26 cellular contexts compared by ENCODE assay signal in genomic region chr22:45312856-45313255, GRCh38. TPM values are rescaled to one million over a fixed set of nuclear protein-coding genes. Genes with fewer than 3 reads are reported as not detected.
DNase-seq lines count a peak whose midpoint lies in the region; ATAC-seq and TF ChIP-seq lines count a peak whose summit lies in the region.
"Had no signal": no experiment of that assay in that cellular context is flagged by ENCODE, and none has a peak within 500 bp of the region (broad histone marks: within the 10 kb centered on the region; RNA-seq: fewer than 3 reads in every experiment).

No MANE protein-coding gene starts in this region.

- CTCF ChIA-PET in activated CD4-positive, alpha-beta T cell treated with anti-CD3 and anti-CD28 coated beads for 36 hours (lab: Charles Lee): interaction anchor here (1.5 kb wide), 1 partner anchor 9 kb away, joined by 4 read pairs; no protein-coding TSS in a partner anchor
- CTCF ChIA-PET in T-cell (lab: Charles Lee): no interaction called here

- TF ChIP-seq CTCF in fibroblast of villous mesenchyme (IDR thresholded peaks at IDR 0.05; ENCODE audit: insufficient read depth, low read depth, low read length): no peak
- no peak for TF ChIP-seq CTCF in smooth muscle cell (IDR thresholded peaks at IDR 0.05; ENCODE audit: borderline replicate concordance, insufficient read depth, poor library complexity, severe bottlenecking)
- no peak for TF ChIP-seq CTCF in dorsolateral prefrontal cortex (IDR thresholded peaks at IDR 0.05 in 54 of 56, conservative IDR thresholded peaks at IDR 0.05 in 2 of 56; ENCODE audit: low read depth in 1 of 56, partially characterized antibody in 56 of 56)

- no peaks in the 10 kb centered on the region for H3K27me3 Mint-ChIP-seq in activated CD4-positive, alpha-beta T cell treated with anti-CD3 and anti-CD28 coated beads for 36 hours
- H3K27me3 Mint-ChIP-seq in T-cell: no peaks in the 10 kb centered on the region
- H3K27me3 Mint-ChIP-seq: activated naive CD8-positive, alpha-beta T cell treated with anti-CD3 and anti-CD28 coated beads for 36 hours had no signal

- H2AFZ ChIP-seq in smooth muscle cell (ENCODE audit: low read depth): no peak overlapping the region

- WGBS in smooth muscle cell (ENCODE audit: low lambda C conversion rate): 31% methylated on average over 4 of the region's 4 CpGs

- H3K27me3 ChIP-seq in smooth muscle cell (ENCODE audit: low read depth) (no peaks in the 10 kb centered on the region), dorsolateral prefrontal cortex (no peaks in the 10 kb centered on the region)
- H3K27me3 ChIP-seq: esophagus muscularis mucosa, gastroesophageal sphincter, Peyer's patch had no signal

- H3K4me3 ChIP-seq in fibroblast of villous mesenchyme (ENCODE audit: low read depth, low read length) (no peak overlapping the region), smooth muscle cell (no peak overlapping the region), dorsolateral prefrontal cortex (no peak overlapping the region)
- H3K4me3 ChIP-seq: esophagus muscularis mucosa, gastroesophageal sphincter, Peyer's patch, psoas muscle had no signal

- no peak for DNase-seq in activated CD4-positive, alpha-beta T cell treated with anti-CD3 and anti-CD28 coated beads for 36 hours
- DNase-seq in activated CD4-positive, alpha-beta T cell treated with anti-CD3 and anti-CD28 coated beads for 4 hours: no peak
- DNase-seq in T-cell (no peak), fibroblast of villous mesenchyme (ENCODE audit: low read depth) (peak; percentile 42), smooth muscle cell (lab: John Stamatoyannopoulos, UW; ENCODE audit: unreplicated experiment) (no peak), dorsolateral prefrontal cortex (no peak)
- DNase-seq: activated CD4-positive, alpha-beta T cell treated with anti-CD3 and anti-CD28 coated beads, Interleukin-2, amount 50 U/mL, for 48 hours; activated CD8-positive, alpha-beta memory T cell treated with anti-CD3 and anti-CD28 coated beads, Interleukin-2, amount 50 U/mL, for 4 hours; activated naive CD8-positive, alpha-beta T cell treated with anti-CD3 and anti-CD28 coated beads for 36 hours; effector CD4-positive, alpha-beta T cell; GF-D8; NCI-H510A treated with DMSO at 0.1 percent for 48 hours; Peyer's patch; psoas muscle; T-helper 1 cell had no signal

- intact Hi-C loops in activated CD4-positive, alpha-beta T cell treated with anti-CD3 and anti-CD28 coated beads for 36 hours (cut with DNase I, micrococcal nuclease): loop anchor here (10.0 kb wide), 3 partner anchors 148 to 628 kb away; partner anchors contain the start of genes ATXN10 (in 1 of the 2) and NUP50 (in 1 of the 2)
- intact Hi-C loops in dorsolateral prefrontal cortex (cut with DNase I): no loop called here

- no peak overlapping the region for H3K4me2 ChIP-seq in smooth muscle cell

- H4K20me1 ChIP-seq in smooth muscle cell (ENCODE audit: low read depth): peaks cover 10% of the 10 kb centered on the region

- H3K27ac ChIP-seq in smooth muscle cell (ENCODE audit: low read depth) (peak overlapping the region; percentile 5), dorsolateral prefrontal cortex (no peak overlapping the region)
- H3K27ac ChIP-seq: esophagus muscularis mucosa, Peyer's patch, WERI-Rb-1 had no signal

- peaks cover 24% of the 10 kb centered on the region for H3K4me1 ChIP-seq in smooth muscle cell (ENCODE audit: low read depth)

- peaks cover 65% of the 10 kb centered on the region for H3K79me2 ChIP-seq in smooth muscle cell (ENCODE audit: low read depth)

- H3K36me3 Mint-ChIP-seq in activated CD4-positive, alpha-beta T cell treated with anti-CD3 and anti-CD28 coated beads for 36 hours (ENCODE audit: low read depth): peaks cover 20% of the 10 kb centered on the region
- H3K36me3 Mint-ChIP-seq in T-cell: peaks cover 13% of the 10 kb centered on the region

- peak overlapping the region; percentile 30 for H3K27ac Mint-ChIP-seq in activated CD4-positive, alpha-beta T cell treated with anti-CD3 and anti-CD28 coated beads for 36 hours
- H3K27ac Mint-ChIP-seq in T-cell: peak overlapping the region; percentile 40 to 60
- H3K27ac Mint-ChIP-seq: activated naive CD8-positive, alpha-beta T cell treated with anti-CD3 and anti-CD28 coated beads for 36 hours; activated T-helper 2 cell treated with anti-CD3 and anti-CD28 coated beads, Interferon-gamma antibody, Interleukin-2, Interleukin-4, amounts not matched to agents 10 μg/mL and 5 μg/mL and 100 μg/mL, durations not matched to agents 14 hours and 24 hours and 36 hours had no signal

- H3K9me3 Mint-ChIP-seq in activated CD4-positive, alpha-beta T cell treated with anti-CD3 and anti-CD28 coated beads for 36 hours (ENCODE audit: low read depth): no peaks in the 10 kb centered on the region
- H3K9me3 Mint-ChIP-seq in T-cell: no peaks in the 10 kb centered on the region
- H3K9me3 Mint-ChIP-seq: activated naive CD8-positive, alpha-beta T cell treated with anti-CD3 and anti-CD28 coated beads for 36 hours; activated T-helper 2 cell treated with anti-CD3 and anti-CD28 coated beads, Interferon-gamma antibody, Interleukin-2, Interleukin-4, amounts not matched to agents 10 μg/mL and 5 μg/mL and 100 μg/mL, durations not matched to agents 14 hours and 24 hours and 36 hours had no signal

- H3K4me3 Mint-ChIP-seq in activated CD4-positive, alpha-beta T cell treated with anti-CD3 and anti-CD28 coated beads for 36 hours: no peak overlapping the region
- H3K4me3 Mint-ChIP-seq in T-cell: peak overlapping the region in 1 of 3 donors; percentile 35
- H3K4me3 Mint-ChIP-seq: activated naive CD8-positive, alpha-beta T cell treated with anti-CD3 and anti-CD28 coated beads for 36 hours had no signal

- H3K9ac ChIP-seq in smooth muscle cell (ENCODE audit: low read depth): no peak overlapping the region

- peaks cover 5% of the 10 kb centered on the region for H3F3A ChIP-seq in smooth muscle cell (ENCODE audit: low read depth)

- POLR2A ChIA-PET in activated CD4-positive, alpha-beta T cell treated with anti-CD3 and anti-CD28 coated beads for 36 hours (lab: Charles Lee): no interaction called here
- POLR2A ChIA-PET in T-cell (lab: Charles Lee): interaction anchor here in 1 of 2 donors (0.6 to 0.7 kb wide), 2 partner anchors 148 to 320 kb away, joined by 5 to 8 read pairs; no protein-coding TSS in a partner anchor

- H3K9me3 ChIP-seq in smooth muscle cell (replicated peaks; ENCODE audit: low read depth): no peaks in the 10 kb centered on the region
- H3K9me3 ChIP-seq: esophagus muscularis mucosa, gastroesophageal sphincter, Peyer's patch, psoas muscle had no signal

- peaks cover 75% of the 10 kb centered on the region for H3K4me1 Mint-ChIP-seq in activated CD4-positive, alpha-beta T cell treated with anti-CD3 and anti-CD28 coated beads for 36 hours
- peaks cover 78 to 83% (median 81%) of the 10 kb centered on the region in 3 donors for H3K4me1 Mint-ChIP-seq in T-cell

- no peaks in the 10 kb centered on the region for H3K36me3 ChIP-seq in smooth muscle cell (ENCODE audit: low read depth)
- H3K36me3 ChIP-seq: esophagus muscularis mucosa, gastroesophageal sphincter, Peyer's patch had no signal

- ATAC-seq in activated CD4-positive, alpha-beta T cell treated with anti-CD3 and anti-CD28 coated beads for 36 hours: no peak
- no peak for ATAC-seq in T-cell (replicated peaks in 1 of 4)
- ATAC-seq in HG03175 (IDR thresholded peaks at IDR 0.05; ENCODE audit: unreplicated experiment): no peak
- no peak for ATAC-seq in GM19351 (IDR thresholded peaks at IDR 0.05; ENCODE audit: unreplicated experiment)
- ATAC-seq: gastroesophageal sphincter, psoas muscle had no signal

RNA-seq across cellular contexts. Expression of gene FAM118A, which starts 3.1 kb away (rescaled TPM):
- 10 to 100 TPM; 25.5 to 29.0 TPM for total RNA-seq in activated CD4-positive, alpha-beta T cell treated with anti-CD3 and anti-CD28 coated beads for 36 hours
- total RNA-seq in T-cell (100 to 1,000 TPM in 4 of 5 donors, 10 to 100 TPM in 1; 53.5 to 394 (median 154) TPM), fibroblast of villous mesenchyme (20.7 and 52.5 TPM in 2 replicates), smooth muscle cell (36.1 and 36.6 TPM in 2 replicates), dorsolateral prefrontal cortex (100 to 1,000 TPM in 3 of 120 experiments, 10 to 100 TPM in 117; 13.8 to 116 (median 36.6) TPM)
- 60.3 and 114 TPM in 2 replicates for polyA plus RNA-seq in smooth muscle cell

RNA-seq across cellular contexts. Expression of gene UPK3A, which starts 28.1 kb away (rescaled TPM):
- not detected for total RNA-seq in activated CD4-positive, alpha-beta T cell treated with anti-CD3 and anti-CD28 coated beads for 36 hours
- total RNA-seq in T-cell (not detected), fibroblast of villous mesenchyme (not detected in 2 replicates), smooth muscle cell (not detected in 2 replicates), dorsolateral prefrontal cortex (1 to 10 TPM in 2 of 120 experiments, under 1 TPM in 8, not detected in 110; 0.41 to 1.8 (median 0.82) TPM)
- polyA plus RNA-seq in smooth muscle cell: not detected in 2 replicates
- total RNA-seq: A172; activated naive CD8-positive, alpha-beta T cell treated with anti-CD3 and anti-CD28 coated beads for 36 hours; activated T-helper 2 cell treated with anti-CD3 and anti-CD28 coated beads, Interferon-gamma antibody, Interleukin-2, Interleukin-4, amounts not matched to agents 10 μg/mL and 5 μg/mL and 100 μg/mL, durations not matched to agents 14 hours and 24 hours and 36 hours; chondrocyte; esophagus muscularis mucosa; gastroesophageal sphincter; HT1080 had no signal
- polyA plus RNA-seq: keratinocyte, liver had no signal

Comparison
In these comparisons a context has a peak if more than half of its experiments do, and no peak if none do; other contexts are left out.
1. intact Hi-C loops: an anchor here in activated CD4-positive, alpha-beta T cell treated with anti-CD3 and anti-CD28 coated beads for 36 hours (10.0 kb wide); none called in dorsolateral prefrontal cortex.